Comparison of ENCODE assay signal across 9 cellular contexts in genomic region chr14:21694425-21694824, GRCh38.
"Had no signal": no experiment of that assay in that cellular context is flagged by ENCODE, and none has a peak within 500 bp of the region (broad histone marks: within the 10 kb centered on the region; RNA-seq: fewer than 3 reads in every experiment).

No MANE protein-coding gene starts in this region.

- H3K4me1 ChIP-seq: HAP-1 had no signal

- H3K27ac ChIP-seq: GM23248 had no signal

- H3K36me3 ChIP-seq: HAP-1 had no signal

- DNase-seq: GM23248, GOT3, H7, HFFc6, IMR-90, KG1 had no signal

- H3K4me3 ChIP-seq: GM23248, HAP-1, K562 had no signal

- H3K9me3 ChIP-seq: HAP-1 had no signal

- ATAC-seq: HCT116, K562 had no signal
